In genomic region chr5:143229896-143230675, GRCh38 we compare ENCODE assay signal across 9 cellular contexts.
DNase-seq lines count a peak whose midpoint lies in the region; ATAC-seq and TF ChIP-seq lines count a peak whose summit lies in the region.
"Had no signal": no experiment of that assay in that cellular context is flagged by ENCODE, and none has a peak within 500 bp of the region (broad histone marks: within the 10 kb centered on the region; RNA-seq: fewer than 3 reads in every experiment).

No MANE protein-coding gene starts in this region.

- no peaks in the 10 kb centered on the region for H3K9me2 ChIP-seq in SU-DHL-6 (replicated peaks; ENCODE audit: insufficient read depth, low read length)

- no peaks in the 10 kb centered on the region for H3F3A ChIP-seq in SU-DHL-6 (ENCODE audit: insufficient read depth)

- H4K20me1 ChIP-seq in BLaER1: no peaks in the 10 kb centered on the region
- no peaks in the 10 kb centered on the region for H4K20me1 ChIP-seq in SU-DHL-6 (ENCODE audit: low read depth, low read length)

- H3K4me1 ChIP-seq in BLaER1: peaks cover 19% of the 10 kb centered on the region

- no peaks in the 10 kb centered on the region for H3K27me3 ChIP-seq in BLaER1
- H3K27me3 ChIP-seq in SU-DHL-6 (ENCODE audit: low read length): no peaks in the 10 kb centered on the region

- no peaks in the 10 kb centered on the region for H3K9me3 ChIP-seq in BLaER1
- no peaks in the 10 kb centered on the region for H3K9me3 ChIP-seq in SU-DHL-6 (ENCODE audit: insufficient read depth, low read length)
- H3K9me3 ChIP-seq: thoracic aorta had no signal

- DNase-seq in globus pallidus (ENCODE audit: low spot score) (peak; percentile 24), NCI-H187 treated with DMSO at 0.1 percent for 48 hours (lab: John Stamatoyannopoulos, UW) (no peak), ACHN (no peak)
- peak; percentile 9 for DNase-seq in stimulated activated naive CD4-positive, alpha-beta T cell treated with Interleukin-2 at 50 U/mL for 16 hours (lab: John Stamatoyannopoulos, UW)

- ATAC-seq in GM18870 (IDR thresholded peaks at IDR 0.05; ENCODE audit: unreplicated experiment): peak; percentile 85
- ATAC-seq in HG03025 (IDR thresholded peaks at IDR 0.05; ENCODE audit: low FRiP score, unreplicated experiment): peak; percentile 89

- peak overlapping the region; percentile 68 for H2AFZ ChIP-seq in SU-DHL-6 (ENCODE audit: low read depth, low read length, severe bottlenecking)

- no peaks in the 10 kb centered on the region for H3K36me3 ChIP-seq in BLaER1
- no peaks in the 10 kb centered on the region for H3K36me3 ChIP-seq in SU-DHL-6 (ENCODE audit: low read length)
- H3K36me3 ChIP-seq: thoracic aorta had no signal

- no peaks in the 10 kb centered on the region for H3K79me2 ChIP-seq in SU-DHL-6 (ENCODE audit: insufficient read depth, low read length)

- H3K9ac ChIP-seq in BLaER1: 0 out of 2 replicates have a peak overlapping the region, but pooled peaks have one; percentile 1
- peak overlapping the region; percentile 27; the same call in 1 of the 2 replicates for H3K9ac ChIP-seq in SU-DHL-6 (ENCODE audit: low read length)

- H3K27ac ChIP-seq in BLaER1 (peak overlapping the region; percentile 54), SU-DHL-6 (ENCODE audit: low read depth, low read length) (peak overlapping the region; percentile 78)
- H3K27ac ChIP-seq: thoracic aorta had no signal

- H3K4me3 ChIP-seq in BLaER1: no peak overlapping the region
- no peak overlapping the region for H3K4me3 ChIP-seq in SU-DHL-6 (ENCODE audit: insufficient read depth, low read length, poor library complexity, severe bottlenecking)
- H3K4me3 ChIP-seq: thoracic aorta had no signal

- H3K4me2 ChIP-seq in BLaER1 (peak overlapping the region; percentile 67), SU-DHL-6 (ENCODE audit: low read depth, low read length, poor library complexity, severe bottlenecking) (peak overlapping the region; percentile 62)

- TF ChIP-seq CTCF in SU-DHL-6 (IDR thresholded peaks at IDR 0.05; ENCODE audit: insufficient read depth, low read length, poor library complexity, severe bottlenecking): no peak

- in situ Hi-C loops in ACHN (cut with HindIII; ENCODE audit: low pct_ligation_motif_present, low pct_unique_long_range_greater_than_20kb, low sequenced_read_pairs): no loop called here

Comparison
In these comparisons a context has a peak if more than half of its experiments do, and no peak if none do; other contexts are left out.
1. DNase-seq: peak in globus pallidus (single experiment) and stimulated activated naive CD4-positive, alpha-beta T cell treated with Interleukin-2 at 50 U/mL for 16 hours (single experiment); none in NCI-H187 treated with DMSO at 0.1 percent for 48 hours (single experiment) and ACHN (single experiment).